ENCODE assay signal across 15 cellular contexts in genomic region chr3:62233065-62233464, GRCh38.
"Had no signal": no experiment of that assay in that cellular context is flagged by ENCODE, and none has a peak within 500 bp of the region (broad histone marks: within the 10 kb centered on the region; RNA-seq: fewer than 3 reads in every experiment).

No MANE protein-coding gene starts in this region.

- H3K9me3 ChIP-seq: body of pancreas, gastrocnemius medialis, thyroid gland had no signal

- H3K4me1 ChIP-seq: body of pancreas, thyroid gland had no signal

- H3K36me3 ChIP-seq: thyroid gland had no signal

- ATAC-seq: activated CD8-positive, alpha-beta T cell treated with anti-CD3 and anti-CD28 coated beads, Interleukin-2, amount 10 ng/mL, durations not matched to agents 7 days and 5 days; body of pancreas; gastrocnemius medialis; left cardiac atrium; T-cell had no signal

- H3K4me3 ChIP-seq: body of pancreas, dorsolateral prefrontal cortex, gastrocnemius medialis, thyroid gland had no signal

- DNase-seq: activated CD4-positive, alpha-beta T cell treated with anti-CD3 and anti-CD28 coated beads, Interleukin-2, amount 10 ng/mL, durations not matched to agents 7 days and 5 days; activated CD8-positive, alpha-beta T cell treated with anti-CD3 and anti-CD28 coated beads, Interleukin-2, amount 10 ng/mL, durations not matched to agents 7 days and 5 days; activated naive CD4-positive, alpha-beta T cell treated with anti-CD3 and anti-CD28 coated beads for 36 hours; activated T-cell treated with anti-CD3 and anti-CD28 coated beads, Interleukin-2, amount 50 U/mL, for 24 hours; body of pancreas; dorsolateral prefrontal cortex; gastrocnemius medialis; head of caudate nucleus; left cardiac atrium; occipital lobe; posterior cingulate gyrus; stimulated activated CD8-positive, alpha-beta memory T cell treated with anti-CD3 and anti-CD28 coated beads, Interleukin-4, amount 100 ng/mL, for 48 hours; stimulated activated naive CD4-positive, alpha-beta T cell; T-cell; thyroid gland had no signal

- H3K27ac ChIP-seq: body of pancreas, dorsolateral prefrontal cortex, gastrocnemius medialis, thyroid gland had no signal

- H3K27me3 ChIP-seq: body of pancreas, dorsolateral prefrontal cortex, gastrocnemius medialis, thyroid gland had no signal
